Comparison of ENCODE assay signal across 19 cellular contexts in genomic region chr9:137139468-137140150, GRCh38. TPM values are rescaled to one million over a fixed set of nuclear protein-coding genes. Genes with fewer than 3 reads are reported as not detected.
A peak's percentile ranks its signal among the peaks of the same experiment; 100 is the strongest.
DNase-seq lines count a peak whose midpoint lies in the region; ATAC-seq, FAIRE-seq and TF ChIP-seq lines count a peak whose summit lies in the region.
"Had no signal": no experiment of that assay in that cellular context is flagged by ENCODE, and none has a peak within 500 bp of the region (broad histone marks: within the 10 kb centered on the region; RNA-seq: fewer than 3 reads in every experiment).

No MANE protein-coding gene starts in this region.

- H2AK5ac ChIP-seq in H1 (ENCODE audit: low read depth, low read length) = no peak overlapping the region

- H4K91ac ChIP-seq in H1 (replicated peaks; ENCODE audit: insufficient read length, low read length) = no peak overlapping the region

- no peak for DNase-seq in activated CD8-positive, alpha-beta T cell treated with anti-CD3 and anti-CD28 coated beads, Interleukin-2, amount 10 ng/mL, durations not matched to agents 7 days and 5 days
- DNase-seq in activated CD8-positive, alpha-beta T cell treated with anti-CD3 and anti-CD28 coated beads for 36 hours = no peak
- DNase-seq in H1 (ENCODE audit: low read depth in 1 of 2, low spot score in 2 of 2) = no peak
- no peak for DNase-seq in type B pancreatic cell (ENCODE audit: extremely low spot score, unreplicated experiment)
- no peak for DNase-seq in SW 1271 (lab: John Stamatoyannopoulos, UW)
- DNase-seq: activated CD4-positive, alpha-beta memory T cell treated with anti-CD3 and anti-CD28 coated beads for 36 hours; EL; Kasumi-1; left ventricle myocardium inferior; NCI-H1417; OCI-M1; stimulated activated naive CD8-positive, alpha-beta T cell treated with anti-CD3 and anti-CD28 coated beads, Interleukin-15, amount 100 ng/mL, for 72 hours had no signal

- intact Hi-C loops in activated CD8-positive, alpha-beta T cell treated with anti-CD3 and anti-CD28 coated beads for 36 hours (cut with micrococcal nuclease) = no loop called here

- TF ChIP-seq RAD21 in H1 (IDR thresholded peaks at IDR 0.05 in 1 of 2, conservative IDR thresholded peaks at IDR 0.05 in 1 of 2; ENCODE audit: low read depth in 2 of 2, low read length in 2 of 2) = no peak

- no peak overlapping the region for H3K27ac ChIP-seq in H1 (ENCODE audit: low read depth, low read length)
- H3K27ac ChIP-seq: left ventricle myocardium inferior, vagina had no signal

- no peak overlapping the region for H2BK15ac ChIP-seq in H1 (ENCODE audit: low read length)

- H3K4me1 ChIP-seq in H1 (replicated peaks in 1 of 4; ENCODE audit: control insufficient read depth in 3 of 4, insufficient read depth in 4 of 4, low read length in 3 of 4) = peaks cover 0 to 14% (median 11%) of the 10 kb centered on the region in 4 experiments; a peak in 6 of 7 replicates

- H2BK12ac ChIP-seq in H1 (ENCODE audit: low read depth, low read length) = no peak overlapping the region

- 0 out of 2 replicates have a peak, but pooled peaks cover 2% of the 10 kb centered on the region for H3K79me1 ChIP-seq in H1 (ENCODE audit: low read depth, low read length)

- no peak overlapping the region for H3K18ac ChIP-seq in H1 (ENCODE audit: extremely low read depth, low read length)

- no peak overlapping the region for H3K14ac ChIP-seq in H1 (ENCODE audit: insufficient read length)

- H3K9ac ChIP-seq in H1 (replicated peaks in 1 of 4; ENCODE audit: extremely low read depth in 1 of 4, low read depth in 3 of 4, low read length in 3 of 4) = no peak overlapping the region

- H3K4me3 Mint-ChIP-seq in activated CD8-positive, alpha-beta T cell treated with anti-CD3 and anti-CD28 coated beads, Interleukin-2, amount 10 ng/mL, durations not matched to agents 7 days and 5 days = no peak overlapping the region
- no peak overlapping the region for H3K4me3 Mint-ChIP-seq in activated CD8-positive, alpha-beta T cell treated with anti-CD3 and anti-CD28 coated beads for 36 hours
- H3K4me3 Mint-ChIP-seq in type B pancreatic cell = peak overlapping the region; percentile 49
- H3K4me3 Mint-ChIP-seq: activated CD4-positive, alpha-beta memory T cell treated with anti-CD3 and anti-CD28 coated beads for 36 hours; natural killer cell treated with Interleukin-12 subunit alpha and Interleukin-12 subunit beta and Interleukin-15 and Interleukin-18, amount 100 ng/mL, for 72 hours; stimulated activated naive CD8-positive, alpha-beta T cell treated with anti-CD3 and anti-CD28 coated beads, Interleukin-15, amount 100 ng/mL, for 72 hours had no signal

- H3K9me3 Mint-ChIP-seq in activated CD8-positive, alpha-beta T cell treated with anti-CD3 and anti-CD28 coated beads, Interleukin-2, amount 10 ng/mL, durations not matched to agents 7 days and 5 days (ENCODE audit: insufficient read depth) = no peaks in the 10 kb centered on the region
- no peaks in the 10 kb centered on the region for H3K9me3 Mint-ChIP-seq in activated CD8-positive, alpha-beta T cell treated with anti-CD3 and anti-CD28 coated beads for 36 hours
- no peaks in the 10 kb centered on the region for H3K9me3 Mint-ChIP-seq in type B pancreatic cell
- H3K9me3 Mint-ChIP-seq: activated CD4-positive, alpha-beta memory T cell treated with anti-CD3 and anti-CD28 coated beads for 36 hours; natural killer cell treated with Interleukin-12 subunit alpha and Interleukin-12 subunit beta and Interleukin-15 and Interleukin-18, amount 100 ng/mL, for 72 hours; stimulated activated naive CD8-positive, alpha-beta T cell treated with anti-CD3 and anti-CD28 coated beads, Interleukin-15, amount 100 ng/mL, for 72 hours had no signal

- no peak for TF ChIP-seq CTCF in activated CD8-positive, alpha-beta T cell treated with anti-CD3 and anti-CD28 coated beads for 36 hours (IDR thresholded peaks at IDR 0.05)
- TF ChIP-seq CTCF in H1 (IDR thresholded peaks at IDR 0.05; ENCODE audit: control extremely low read depth in 1 of 3, insufficient read depth in 1 of 3, low read depth in 1 of 3, low read length in 3 of 3) (no peak), type B pancreatic cell (conservative IDR thresholded peaks at IDR 0.05) (no peak)

- H2BK120ac ChIP-seq in H1 (replicated peaks; ENCODE audit: low read depth, low read length) = no peak overlapping the region

- FAIRE-seq in H1 (lab: Jason Lieb, UNC) = no peak
- FAIRE-seq: frontal cortex, H54 had no signal

- peaks cover 39% of the 10 kb centered on the region for H3K27me3 Mint-ChIP-seq in activated CD8-positive, alpha-beta T cell treated with anti-CD3 and anti-CD28 coated beads, Interleukin-2, amount 10 ng/mL, durations not matched to agents 7 days and 5 days (ENCODE audit: low read depth)
- peaks cover 62% of the 10 kb centered on the region for H3K27me3 Mint-ChIP-seq in activated CD8-positive, alpha-beta T cell treated with anti-CD3 and anti-CD28 coated beads for 36 hours
- peaks cover 85% of the 10 kb centered on the region for H3K27me3 Mint-ChIP-seq in type B pancreatic cell

- CTCF ChIA-PET in activated CD8-positive, alpha-beta T cell treated with anti-CD3 and anti-CD28 coated beads, Interleukin-2, amount 10 ng/mL, durations not matched to agents 7 days and 5 days (lab: Charles Lee) = no interaction called here
- CTCF ChIA-PET in activated CD8-positive, alpha-beta T cell treated with anti-CD3 and anti-CD28 coated beads for 36 hours (lab: Charles Lee) = interaction anchor here (1.2 kb wide), 1 partner anchor 84 kb away, joined by 3 read pairs; no protein-coding TSS in a partner anchor
- CTCF ChIA-PET in H1 (lab: Charles Lee; ENCODE audit: partially characterized antibody) = interaction anchor here (0.6 to 4.5 kb wide), 8 partner anchors 10 to 104 kb away, joined by 3 to 24 read pairs (median 8); partner anchors contain the start of gene RNF224

- H3K79me2 ChIP-seq in H1 (ENCODE audit: control insufficient read depth in 1 of 2, insufficient read depth in 2 of 2, low read length in 2 of 2) = no peaks in the 10 kb centered on the region

- H2AFZ ChIP-seq in H1 (ENCODE audit: low read length) = no peak overlapping the region

- no peaks in the 10 kb centered on the region for H3K36me3 Mint-ChIP-seq in activated CD8-positive, alpha-beta T cell treated with anti-CD3 and anti-CD28 coated beads, Interleukin-2, amount 10 ng/mL, durations not matched to agents 7 days and 5 days (ENCODE audit: low read depth)
- H3K36me3 Mint-ChIP-seq in activated CD8-positive, alpha-beta T cell treated with anti-CD3 and anti-CD28 coated beads for 36 hours (ENCODE audit: low read depth) = no peaks in the 10 kb centered on the region
- no peaks in the 10 kb centered on the region for H3K36me3 Mint-ChIP-seq in type B pancreatic cell
- H3K36me3 Mint-ChIP-seq: activated CD4-positive, alpha-beta memory T cell treated with anti-CD3 and anti-CD28 coated beads for 36 hours; natural killer cell treated with Interleukin-12 subunit alpha and Interleukin-12 subunit beta and Interleukin-15 and Interleukin-18, amount 100 ng/mL, for 72 hours had no signal

- no peak overlapping the region for H3K4ac ChIP-seq in H1 (replicated peaks; ENCODE audit: insufficient read length, low read depth, low read length)

- no peak for TF ChIP-seq POLR2A in H1 (IDR thresholded peaks at IDR 0.05; ENCODE audit: control extremely low read depth in 1 of 2, low read depth in 2 of 2, low read length in 2 of 2)

- H3K27ac Mint-ChIP-seq in activated CD8-positive, alpha-beta T cell treated with anti-CD3 and anti-CD28 coated beads, Interleukin-2, amount 10 ng/mL, durations not matched to agents 7 days and 5 days = no peak overlapping the region
- no peak overlapping the region for H3K27ac Mint-ChIP-seq in activated CD8-positive, alpha-beta T cell treated with anti-CD3 and anti-CD28 coated beads for 36 hours
- no peak overlapping the region for H3K27ac Mint-ChIP-seq in type B pancreatic cell
- H3K27ac Mint-ChIP-seq: activated CD4-positive, alpha-beta memory T cell treated with anti-CD3 and anti-CD28 coated beads for 36 hours; natural killer cell treated with Interleukin-12 subunit alpha and Interleukin-12 subunit beta and Interleukin-15 and Interleukin-18, amount 100 ng/mL, for 72 hours; stimulated activated naive CD8-positive, alpha-beta T cell treated with anti-CD3 and anti-CD28 coated beads, Interleukin-15, amount 100 ng/mL, for 72 hours had no signal

- H3K56ac ChIP-seq in H1 (replicated peaks; ENCODE audit: insufficient read length, low read depth, low read length) = no peak overlapping the region

- WGBS in H1 (ENCODE audit: extremely low coverage in 1 of 2, insufficient coverage in 1 of 2, insufficient read length in 1 of 2, insufficient replicate concordance in 2 of 2, low coverage in 1 of 2, low lambda C conversion rate in 2 of 2, missing lambda C conversion rate in 1 of 2), 2 experiments = 38% methylated on average over 21 of the region's 37 CpGs; no CpG with 5 or more reads in 1 of the 2 experiments

- no peak overlapping the region for H3K23ac ChIP-seq in H1 (ENCODE audit: insufficient read length)

- no peak overlapping the region for H2BK20ac ChIP-seq in H1 (ENCODE audit: low read length)

- H3K4me2 ChIP-seq in H1 (ENCODE audit: insufficient read depth in 1 of 2, low read depth in 2 of 2, low read length in 2 of 2) = peak overlapping the region; percentile 61 to 85; a peak in 3 of 4 replicates

- peaks cover 14% of the 10 kb centered on the region for H3K4me1 Mint-ChIP-seq in activated CD8-positive, alpha-beta T cell treated with anti-CD3 and anti-CD28 coated beads, Interleukin-2, amount 10 ng/mL, durations not matched to agents 7 days and 5 days (ENCODE audit: low read depth)
- H3K4me1 Mint-ChIP-seq in activated CD8-positive, alpha-beta T cell treated with anti-CD3 and anti-CD28 coated beads for 36 hours (ENCODE audit: low read depth) = peaks cover 5% of the 10 kb centered on the region
- H3K4me1 Mint-ChIP-seq in type B pancreatic cell (ENCODE audit: unreplicated experiment) = no peaks in the 10 kb centered on the region

- no peak overlapping the region for H3K4me3 ChIP-seq in H1 (ENCODE audit: extremely low read depth in 1 of 4, insufficient read depth in 2 of 4, low read depth in 3 of 4, low read length in 4 of 4)
- H3K4me3 ChIP-seq: vagina had no signal

- peaks cover 1 to 18% of the 10 kb centered on the region in 2 experiments for H4K20me1 ChIP-seq in H1 (replicated peaks in 1 of 2; ENCODE audit: control insufficient read depth in 1 of 2, insufficient read depth in 2 of 2, low read length in 2 of 2)

- POLR2A ChIA-PET in activated CD8-positive, alpha-beta T cell treated with anti-CD3 and anti-CD28 coated beads, Interleukin-2, amount 10 ng/mL, durations not matched to agents 7 days and 5 days (lab: Charles Lee) = interaction anchor here (1.0 kb wide), 1 partner anchor 10 kb away, joined by 3 read pairs; no protein-coding TSS in a partner anchor
- POLR2A ChIA-PET in activated CD8-positive, alpha-beta T cell treated with anti-CD3 and anti-CD28 coated beads for 36 hours (lab: Charles Lee) = interaction anchor here (0.6 to 0.9 kb wide), 2 partner anchors 10 to 11 kb away, joined by 3 read pairs; no protein-coding TSS in a partner anchor
- POLR2A ChIA-PET in H1 (lab: Charles Lee; ENCODE audit: partially characterized antibody) = interaction anchor here (0.6 to 2.4 kb wide), 5 partner anchors 10 to 101 kb away, joined by 3 to 6 read pairs (median 3); partner anchors contain the start of genes RNF208 and TUBB4B

- H3K36me3 ChIP-seq in H1 (ENCODE audit: control insufficient read depth in 2 of 4, insufficient read depth in 4 of 4, low read length in 3 of 4) = no peaks in the 10 kb centered on the region
- H3K36me3 ChIP-seq: left ventricle myocardium inferior, vagina had no signal

- H2BK5ac ChIP-seq in H1 (ENCODE audit: low read depth, low read length) = no peak overlapping the region

- peaks cover 4% of the 10 kb centered on the region; the same call in 1 of the 2 replicates for H3K23me2 ChIP-seq in H1 (ENCODE audit: low read depth, low read length)

- TF ChIP-seq EP300 in H1 (IDR thresholded peaks at IDR 0.05; ENCODE audit: borderline replicate concordance in 1 of 2, low read depth in 2 of 2, low read length in 2 of 2) = no peak

- peak; percentile 41 for ATAC-seq in activated CD8-positive, alpha-beta T cell treated with anti-CD3 and anti-CD28 coated beads, Interleukin-2, amount 10 ng/mL, durations not matched to agents 7 days and 5 days
- ATAC-seq in activated CD8-positive, alpha-beta T cell treated with anti-CD3 and anti-CD28 coated beads for 36 hours = no peak
- no peak for ATAC-seq in GM21619 (IDR thresholded peaks at IDR 0.05; ENCODE audit: unreplicated experiment)

- H3K9me3 ChIP-seq in H1 (ENCODE audit: insufficient read depth in 2 of 2, low read depth in 1 of 2, low read length in 1 of 2) = no peaks in the 10 kb centered on the region
- H3K9me3 ChIP-seq: left ventricle myocardium inferior, vagina had no signal

- H4K8ac ChIP-seq in H1 (ENCODE audit: extremely low read depth, insufficient read depth, low read length) = peak overlapping the region; percentile 14; the same call in 1 of the 2 replicates

- H3K27me3 ChIP-seq in H1 (replicated peaks in 1 of 4; ENCODE audit: control insufficient read depth in 3 of 4, extremely low read depth in 1 of 4, insufficient read depth in 3 of 4, low read length in 3 of 4) = peaks cover 25 to 79% (median 72%) of the 10 kb centered on the region in 4 experiments
- H3K27me3 ChIP-seq: vagina had no signal

- no peak overlapping the region for H4K5ac ChIP-seq in H1 (ENCODE audit: insufficient read length, low read depth, low read length)

RNA-seq across cellular contexts. Expression of gene GRIN1, which starts 0.7 kb away (rescaled TPM):
- not detected for total RNA-seq in activated CD8-positive, alpha-beta T cell treated with anti-CD3 and anti-CD28 coated beads, Interleukin-2, amount 10 ng/mL, durations not matched to agents 7 days and 5 days
- total RNA-seq in activated CD8-positive, alpha-beta T cell treated with anti-CD3 and anti-CD28 coated beads for 36 hours = not detected
- 2.1 TPM in 2 replicates for total RNA-seq in H1 (2021; fragmentation: NEBNext Ultra II Directional; extraction: Animal tissue kit (Norgen Biotek cat#: 25700))
- polyA plus RNA-seq in H1 (2011; rRNA removed) = 0.48 and 1.3 TPM in 2 replicates
- polyA plus RNA-seq in H1 (2011; cell fraction: cytosol; rRNA removed) = 1.6 TPM
- polyA plus RNA-seq in H1 (2011; cell fraction: nucleus; rRNA removed) = 9.3 TPM
- 1.1 to 3.2 TPM (median 2.7 TPM) in 4 replicates for polyA plus RNA-seq in H1 (2012, experiment 1 of 2)
- polyA plus RNA-seq in H1 (2012, experiment 2 of 2) = 0.91 TPM
- 2.0 TPM for polyA plus RNA-seq in H1 (2013, experiment 1 of 2)
- polyA plus RNA-seq in H1 (2013, experiment 2 of 2) = 2.1 TPM
- polyA minus RNA-seq in H1 (2011; rRNA and poly(A)+ RNA removed) = 0.39 and 1.5 TPM in 2 replicates
- polyA minus RNA-seq in H1 (2011; cell fraction: cytosol; rRNA and poly(A)+ RNA removed) = not detected
- polyA minus RNA-seq in H1 (2011; cell fraction: nucleus; rRNA and poly(A)+ RNA removed) = 3.2 TPM
- 0.29 and 0.94 TPM in 2 replicates for total RNA-seq in type B pancreatic cell (ENCODE audit: low replicate concordance)
- total RNA-seq: activated CD4-positive, alpha-beta memory T cell treated with anti-CD3 and anti-CD28 coated beads for 36 hours; CD8-positive, alpha-beta memory T cell; left ventricle myocardium inferior; NCI-H460 had no signal
- polyA plus RNA-seq: CD8-positive, alpha-beta memory T cell had no signal

RNA-seq across cellular contexts. Expression of gene DPP7, which starts 25.1 kb away (rescaled TPM):
- total RNA-seq in activated CD8-positive, alpha-beta T cell treated with anti-CD3 and anti-CD28 coated beads, Interleukin-2, amount 10 ng/mL, durations not matched to agents 7 days and 5 days = 100 to 1,000 TPM; 248 TPM
- 100 to 1,000 TPM; 222 to 227 TPM for total RNA-seq in activated CD8-positive, alpha-beta T cell treated with anti-CD3 and anti-CD28 coated beads for 36 hours
- 21.2 and 21.5 TPM in 2 replicates for total RNA-seq in H1 (2021; fragmentation: NEBNext Ultra II Directional; extraction: Animal tissue kit (Norgen Biotek cat#: 25700))
- polyA plus RNA-seq in H1 (2011; rRNA removed) = 26.8 and 34.7 TPM in 2 replicates
- 24.1 TPM for polyA plus RNA-seq in H1 (2011; cell fraction: cytosol; rRNA removed)
- polyA plus RNA-seq in H1 (2011; cell fraction: nucleus; rRNA removed) = 125 TPM
- 11.3 to 28.6 TPM (median 18.7 TPM) in 4 replicates for polyA plus RNA-seq in H1 (2012, experiment 1 of 2)
- polyA plus RNA-seq in H1 (2012, experiment 2 of 2) = 8.7 TPM
- 28.6 TPM for polyA plus RNA-seq in H1 (2013, experiment 1 of 2)
- polyA plus RNA-seq in H1 (2013, experiment 2 of 2) = 28.2 TPM
- polyA minus RNA-seq in H1 (2011; rRNA and poly(A)+ RNA removed) = 2.4 and 6.1 TPM in 2 replicates
- polyA minus RNA-seq in H1 (2011; cell fraction: cytosol; rRNA and poly(A)+ RNA removed) = 11.8 TPM
- polyA minus RNA-seq in H1 (2011; cell fraction: nucleus; rRNA and poly(A)+ RNA removed) = 10.2 TPM
- 86.5 and 86.7 TPM in 2 replicates for total RNA-seq in type B pancreatic cell (ENCODE audit: low replicate concordance)

RNA-seq across cellular contexts. Expression of gene LRRC26, which starts 30.2 kb away (rescaled TPM):
- not detected for total RNA-seq in activated CD8-positive, alpha-beta T cell treated with anti-CD3 and anti-CD28 coated beads, Interleukin-2, amount 10 ng/mL, durations not matched to agents 7 days and 5 days
- total RNA-seq in activated CD8-positive, alpha-beta T cell treated with anti-CD3 and anti-CD28 coated beads for 36 hours = not detected
- total RNA-seq in H1 (2021; fragmentation: NEBNext Ultra II Directional; extraction: Animal tissue kit (Norgen Biotek cat#: 25700)) = 0.34 and 0.36 TPM in 2 replicates
- 0.85 and 1.0 TPM in 2 replicates for polyA plus RNA-seq in H1 (2011; rRNA removed)
- polyA plus RNA-seq in H1 (2011; cell fraction: cytosol; rRNA removed) = 0.25 TPM
- 0.60 TPM for polyA plus RNA-seq in H1 (2011; cell fraction: nucleus; rRNA removed)
- polyA plus RNA-seq in H1 (2012, experiment 1 of 2) = 0.75 to 1.2 TPM (median 0.90 TPM) in 3 of 4 replicates, not detected in the other
- polyA plus RNA-seq in H1 (2012, experiment 2 of 2) = 0.18 TPM
- polyA plus RNA-seq in H1 (2013, experiment 1 of 2) = 1.1 TPM
- polyA plus RNA-seq in H1 (2013, experiment 2 of 2) = 0.74 TPM
- not detected in 2 replicates for polyA minus RNA-seq in H1 (2011; rRNA and poly(A)+ RNA removed)
- polyA minus RNA-seq in H1 (2011; cell fraction: cytosol; rRNA and poly(A)+ RNA removed) = not detected
- polyA minus RNA-seq in H1 (2011; cell fraction: nucleus; rRNA and poly(A)+ RNA removed) = 0.90 TPM
- total RNA-seq in type B pancreatic cell (ENCODE audit: low replicate concordance) = 0.77 and 1.4 TPM in 2 replicates
- total RNA-seq: activated CD4-positive, alpha-beta memory T cell treated with anti-CD3 and anti-CD28 coated beads for 36 hours; CD8-positive, alpha-beta memory T cell; left ventricle myocardium inferior; natural killer cell treated with Interleukin-12 subunit alpha and Interleukin-12 subunit beta and Interleukin-15 and Interleukin-18, amount 100 ng/mL, for 72 hours; NCI-H460; vagina had no signal
- polyA plus RNA-seq: CD8-positive, alpha-beta memory T cell had no signal

RNA-seq across cellular contexts. Expression of gene TMEM210, which starts 32.2 kb away (rescaled TPM):
- under 1 TPM; 0.29 to 0.32 TPM for total RNA-seq in activated CD8-positive, alpha-beta T cell treated with anti-CD3 and anti-CD28 coated beads, Interleukin-2, amount 10 ng/mL, durations not matched to agents 7 days and 5 days
- total RNA-seq in activated CD8-positive, alpha-beta T cell treated with anti-CD3 and anti-CD28 coated beads for 36 hours = not detected
- not detected in 2 replicates for total RNA-seq in H1 (2021; fragmentation: NEBNext Ultra II Directional; extraction: Animal tissue kit (Norgen Biotek cat#: 25700))
- polyA plus RNA-seq in H1 (2011; rRNA removed) = not detected in 2 replicates
- polyA plus RNA-seq in H1 (2011; cell fraction: cytosol; rRNA removed) = not detected
- not detected for polyA plus RNA-seq in H1 (2011; cell fraction: nucleus; rRNA removed)
- not detected in 4 replicates for polyA plus RNA-seq in H1 (2012, experiment 1 of 2)
- polyA plus RNA-seq in H1 (2012, experiment 2 of 2) = not detected
- not detected for polyA plus RNA-seq in H1 (2013, experiment 1 of 2)
- not detected for polyA plus RNA-seq in H1 (2013, experiment 2 of 2)
- not detected in 2 replicates for polyA minus RNA-seq in H1 (2011; rRNA and poly(A)+ RNA removed)
- polyA minus RNA-seq in H1 (2011; cell fraction: cytosol; rRNA and poly(A)+ RNA removed) = not detected
- not detected for polyA minus RNA-seq in H1 (2011; cell fraction: nucleus; rRNA and poly(A)+ RNA removed)
- not detected in 2 replicates for total RNA-seq in type B pancreatic cell (ENCODE audit: low replicate concordance)
- total RNA-seq: activated CD4-positive, alpha-beta memory T cell treated with anti-CD3 and anti-CD28 coated beads for 36 hours; CD8-positive, alpha-beta memory T cell; frontal cortex; left ventricle myocardium inferior; natural killer cell treated with Interleukin-12 subunit alpha and Interleukin-12 subunit beta and Interleukin-15 and Interleukin-18, amount 100 ng/mL, for 72 hours; NCI-H460; vagina had no signal
- polyA plus RNA-seq: CD8-positive, alpha-beta memory T cell had no signal

RNA-seq across cellular contexts. Expression of gene ANAPC2, which starts 48.8 kb away (rescaled TPM):
- total RNA-seq in activated CD8-positive, alpha-beta T cell treated with anti-CD3 and anti-CD28 coated beads, Interleukin-2, amount 10 ng/mL, durations not matched to agents 7 days and 5 days = 10 to 100 TPM; 60.2 to 64.1 TPM
- 10 to 100 TPM; 38.6 to 39.6 TPM for total RNA-seq in activated CD8-positive, alpha-beta T cell treated with anti-CD3 and anti-CD28 coated beads for 36 hours
- 37.7 and 41.9 TPM in 2 replicates for total RNA-seq in H1 (2021; fragmentation: NEBNext Ultra II Directional; extraction: Animal tissue kit (Norgen Biotek cat#: 25700))
- 30.2 and 44.3 TPM in 2 replicates for polyA plus RNA-seq in H1 (2011; rRNA removed)
- 31.6 TPM for polyA plus RNA-seq in H1 (2011; cell fraction: cytosol; rRNA removed)
- polyA plus RNA-seq in H1 (2011; cell fraction: nucleus; rRNA removed) = 198 TPM
- 20.7 to 43.2 TPM (median 38.1 TPM) in 4 replicates for polyA plus RNA-seq in H1 (2012, experiment 1 of 2)
- 25.6 TPM for polyA plus RNA-seq in H1 (2012, experiment 2 of 2)
- 22.6 TPM for polyA plus RNA-seq in H1 (2013, experiment 1 of 2)
- 17.5 TPM for polyA plus RNA-seq in H1 (2013, experiment 2 of 2)
- polyA minus RNA-seq in H1 (2011; rRNA and poly(A)+ RNA removed) = 20.4 and 24.8 TPM in 2 replicates
- 28.8 TPM for polyA minus RNA-seq in H1 (2011; cell fraction: cytosol; rRNA and poly(A)+ RNA removed)
- polyA minus RNA-seq in H1 (2011; cell fraction: nucleus; rRNA and poly(A)+ RNA removed) = 67.3 TPM
- total RNA-seq in type B pancreatic cell (ENCODE audit: low replicate concordance) = 63.5 and 65.0 TPM in 2 replicates
